ENCODE assay signal across 9 cellular contexts in genomic region chr2:108395155-108395554, GRCh38. TPM values are rescaled to one million over a fixed set of nuclear protein-coding genes. Genes with fewer than 3 reads are reported as not detected.
"Had no signal": no experiment of that assay in that cellular context is flagged by ENCODE, and none has a peak within 500 bp of the region (broad histone marks: within the 10 kb centered on the region; RNA-seq: fewer than 3 reads in every experiment).

No MANE protein-coding gene starts in this region.

- H3K4me2 ChIP-seq: GM23338, KMS-11 had no signal

- DNase-seq: H9, HCEC 1CT, KBM-7 had no signal

- ATAC-seq: GM23338 had no signal

- H3K27ac ChIP-seq: KMS-11 had no signal

- H2AFZ ChIP-seq: GM23338 had no signal

- H3K4me3 ChIP-seq: GM23338 had no signal

- FAIRE-seq: H1, H54, HTR-8/SVneo had no signal

- H3K9ac ChIP-seq: KMS-11 had no signal

RNA-seq across cellular contexts. Expression of gene SULT1C4, which starts 17.4 kb away (rescaled TPM):
- total RNA-seq: HT-29 had no signal
